Comparison of ENCODE assay signal across 28 cellular contexts in genomic region chr3:21433751-21434150, GRCh38.
"Had no signal": no experiment of that assay in that cellular context is flagged by ENCODE, and none has a peak within 500 bp of the region (broad histone marks: within the 10 kb centered on the region; RNA-seq: fewer than 3 reads in every experiment).

No MANE protein-coding gene starts in this region.

- H3K9me3 ChIP-seq: SJCRH30 had no signal

- H3K4me1 ChIP-seq: SJCRH30 had no signal

- ATAC-seq: Panc1, Right ventricle myocardium inferior, SK-N-SH treated with all-trans-retinoic acid at 6 μM for 48 hours had no signal

- DNase-seq: Karpas-422, MM.1S, MV-4-11, NCI-H1092, NCI-H1105, NCI-H1417 treated with DMSO at 0.1 percent for 48 hours, NCI-H1436 treated with DMSO at 0.1 percent for 48 hours, NCI-H1694 treated with DMSO at 0.1 percent for 48 hours, NCI-H187 treated with DMSO at 0.1 percent for 48 hours, NCI-H2029, NCI-H2081, NCI-H2171 treated with DMSO at 0.1 percent for 48 hours, NCI-H345, NCI-H446, NCI-H510A treated with DMSO at 0.1 percent for 48 hours, NCI-H524 treated with DMSO at 0.1 percent for 48 hours, NCI-H526 treated with DMSO at 0.1 percent for 48 hours, NCI-H82, PC-9, SHP77, SIG-M5, SJCRH30 had no signal

- H3K27me3 ChIP-seq: SJCRH30 had no signal

- H3K4me3 ChIP-seq: PC-9, SJCRH30, SK-N-MC had no signal

- H3K9ac ChIP-seq: KMS-11 had no signal

- H3K36me3 ChIP-seq: SJCRH30 had no signal

- H3K27ac ChIP-seq: KMS-11, PC-9, RWPE1, SJCRH30, SK-N-MC had no signal

- H2AFZ ChIP-seq: PC-9 had no signal

- H3K4me2 ChIP-seq: KMS-11, PC-9 had no signal
